ENCODE assay signal across 1 cellular context in genomic region chr2:38113999-38114708, GRCh38.
TF ChIP-seq lines count a peak whose summit lies in the region.

No MANE protein-coding gene starts in this region.

TF ChIP-seq in liver, 16 proteins besides CTCF, POLR2A, EP300 and RAD21:
- TF ChIP-seq ZBTB33 (IDR thresholded peaks at IDR 0.05) (peak; percentile 17), NR2F2 (IDR thresholded peaks at IDR 0.05) (peak; percentile 62), RXRA (IDR thresholded peaks at IDR 0.05) (peak; percentile 54 to 70), REST (IDR thresholded peaks at IDR 0.05) (peak; percentile 15), FOXA2 (IDR thresholded peaks at IDR 0.05) (peak; percentile 31), YY1 (IDR thresholded peaks at IDR 0.05) (peak; percentile 81), ATF3 (IDR thresholded peaks at IDR 0.05) (no peak), MAX (IDR thresholded peaks at IDR 0.05) (no peak), HNF4G (IDR thresholded peaks at IDR 0.05) (no peak), HNF4A (conservative IDR thresholded peaks at IDR 0.05) (peak; percentile 49 to 73), TAF1 (conservative IDR thresholded peaks at IDR 0.05) (no peak), FOXA1 (IDR thresholded peaks at IDR 0.05) (peak; percentile 10), EGR1 (IDR thresholded peaks at IDR 0.05; ENCODE audit: low read depth in 2 of 2) (peak in 1 of 2 donors; percentile 15), SP1 (IDR thresholded peaks at IDR 0.05) (peak; percentile 56), JUND (IDR thresholded peaks at IDR 0.05) (peak in 1 of 2 donors; percentile 56), GABPA (IDR thresholded peaks at IDR 0.05 in 1 of 2, conservative IDR thresholded peaks at IDR 0.05 in 1 of 2) (peak in 1 of 2 donors; percentile 23)
TF ChIP-seq in liver: peak in this region for 12.
